8 cellular contexts compared by ENCODE assay signal in the genomic region with DNA sequence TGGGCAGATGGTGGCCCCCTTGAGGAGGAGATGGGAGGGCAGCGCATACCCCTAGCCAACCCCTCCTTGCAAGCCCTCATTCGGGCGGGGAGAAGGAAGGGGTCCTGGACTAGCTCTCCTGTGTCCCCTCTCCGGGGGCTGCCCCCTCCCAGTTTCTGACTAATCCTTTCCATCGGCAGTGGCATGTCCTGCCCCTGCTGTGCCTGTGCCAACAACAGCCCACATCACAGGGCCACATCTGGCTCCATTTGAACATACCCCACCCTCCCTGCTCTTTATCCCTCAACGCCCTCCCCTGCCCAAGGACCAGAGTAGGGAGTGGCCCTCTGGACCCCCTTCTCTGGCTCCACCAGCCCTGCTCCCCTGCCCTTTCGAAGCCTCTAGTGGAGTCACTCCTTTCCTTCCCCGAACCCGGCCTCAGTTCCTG. TPM values are rescaled to one million over a fixed set of nuclear protein-coding genes. Genes with fewer than 3 reads are reported as not detected.
DNase-seq lines count a peak whose midpoint lies in the region; ATAC-seq and TF ChIP-seq lines count a peak whose summit lies in the region.

No MANE protein-coding gene starts in this region.

- BruUV-seq in mammary epithelial cell (replicated peaks; lab: Mats Ljungman, UMichigan) = no TSS peak

- in situ Hi-C loops in mammary epithelial cell (cut with MboI; ENCODE audit: low sequenced_read_pairs in 2 of 2) = no loop called here

- no peaks in the 10 kb centered on the region for H3K79me2 ChIP-seq in mammary epithelial cell (ENCODE audit: insufficient read depth, low read length)

- H3K4me1 ChIP-seq in mammary epithelial cell (ENCODE audit: insufficient read depth, low read length) (peaks cover 48% of the 10 kb centered on the region), mucosa of descending colon (ENCODE audit: low read depth) (peaks cover 66% of the 10 kb centered on the region), aorta (ENCODE audit: control insufficient read depth in 1 of 2, insufficient read depth in 2 of 2, low read length in 2 of 2) (no peaks in the 10 kb centered on the region)

- intact Hi-C loops in mammary epithelial cell (cut with micrococcal nuclease) (no loop called here), mucosa of descending colon (cut with DNase I, micrococcal nuclease) (no loop called here), aorta (cut with DNase I) (no loop called here)

- H2AFZ ChIP-seq in mammary epithelial cell (ENCODE audit: low read depth, low read length) = peak overlapping the region; percentile 19

- 11% methylated on average over 3 of the region's 9 CpGs for WGBS in mammary epithelial cell (ENCODE audit: low coverage, missing lambda C conversion rate)
- 19% methylated on average over 8 to 9 of the region's 9 CpGs for WGBS in aorta, 2 donors

- H3K27me3 ChIP-seq in mammary epithelial cell (ENCODE audit: insufficient read depth, low read length) (no peaks in the 10 kb centered on the region), aorta (ENCODE audit: control insufficient read depth in 1 of 2, insufficient read depth in 2 of 2, low read length in 1 of 2) (no peaks in the 10 kb centered on the region)

- TF ChIP-seq CTCF in mammary epithelial cell (conservative IDR thresholded peaks at IDR 0.05 in 1 of 2, IDR thresholded peaks at IDR 0.05 in 1 of 2; ENCODE audit: extremely low read depth in 1 of 2, insufficient read depth in 1 of 2, low read depth in 1 of 2, low read length in 2 of 2) (no peak), mucosa of descending colon (IDR thresholded peaks at IDR 0.05) (no peak)

- peak; percentile 54 for DNase-seq in stimulated activated CD4-positive, alpha-beta T cell treated with anti-CD3 and anti-CD28 coated beads, Interleukin-15, amount 100 ng/mL, for 24 hours
- DNase-seq in stimulated activated CD4-positive, alpha-beta T cell treated with anti-CD3 and anti-CD28 coated beads, Interleukin-12 subunit alpha, Interleukin-12 subunit beta, amount 100 ng/mL, for 4 hours = no peak
- DNase-seq in mammary epithelial cell = no peak
- DNase-seq in mucosa of descending colon = peak; percentile 40 to 69 (median 59)
- peak; percentile 87 to 89 for DNase-seq in aorta
- no peak for DNase-seq in kidney glomerular epithelial cell (lab: John Stamatoyannopoulos, UW)
- DNase-seq in NCI-H1417 (lab: John Stamatoyannopoulos, UW) = no peak
- DNase-seq in GM19238 (ENCODE audit: insufficient read length, low spot score) = no peak

- H4K20me1 ChIP-seq in mammary epithelial cell (ENCODE audit: insufficient read depth, low read length) = no peaks in the 10 kb centered on the region

- dilution Hi-C loops in mammary epithelial cell (cut with HindIII; ENCODE audit: low sequenced_read_pairs) = loop anchor here (5.0 kb wide), 1 partner anchor 119 kb away; no protein-coding TSS in a partner anchor

- peak overlapping the region; percentile 77 for H3K9ac ChIP-seq in mammary epithelial cell (ENCODE audit: insufficient read depth, low read length)

- CTCF ChIA-PET in mammary epithelial cell (lab: Charles Lee; ENCODE audit: low non-redundant PET) = no interaction called here

- H3K27ac ChIP-seq in mammary epithelial cell (ENCODE audit: insufficient read depth, low read depth, low read length) = peak overlapping the region; percentile 91
- peak overlapping the region; percentile 32 to 96 for H3K27ac ChIP-seq in aorta (ENCODE audit: low read depth in 1 of 2, low read length in 2 of 2)

- H3K4me2 ChIP-seq in mammary epithelial cell (ENCODE audit: insufficient read depth, low read depth, low read length) = peak overlapping the region; percentile 63

- ATAC-seq in mucosa of descending colon (no peak), aorta (ENCODE audit: low FRiP score) (peak; percentile 34)

- H3K4me3 ChIP-seq in mammary epithelial cell (replicated peaks in 1 of 3; ENCODE audit: insufficient read depth in 1 of 3, low read depth in 2 of 3, low read length in 3 of 3) (peak overlapping the region in 1 of 3 experiments; percentile 2), mucosa of descending colon (no peak overlapping the region), aorta (ENCODE audit: low read length in 2 of 2) (no peak overlapping the region)

- H3K9me3 ChIP-seq in mammary epithelial cell (replicated peaks; ENCODE audit: insufficient read depth, low read length) (no peaks in the 10 kb centered on the region), mucosa of descending colon (no peaks in the 10 kb centered on the region), aorta (ENCODE audit: control insufficient read depth, low read length) (no peaks in the 10 kb centered on the region)

- no peaks in the 10 kb centered on the region for H3K36me3 ChIP-seq in mammary epithelial cell (ENCODE audit: insufficient read depth, low read length)
- no peaks in the 10 kb centered on the region for H3K36me3 ChIP-seq in mucosa of descending colon (ENCODE audit: low read depth)
- H3K36me3 ChIP-seq in aorta (ENCODE audit: control insufficient read depth in 1 of 2, insufficient read depth in 2 of 2, low read length in 1 of 2) = no peaks in the 10 kb centered on the region

RNA-seq across cellular contexts. Expression of gene LMNA, which starts 11.0 kb away (rescaled TPM):
- total RNA-seq in mammary epithelial cell (100 to 1,000 TPM; 389 to 797 TPM), mucosa of descending colon (100 to 1,000 TPM; 263 to 334 (median 308) TPM), aorta (1,000 to 10,000 TPM in 1 of 2 donors, 100 to 1,000 TPM in 1; 497 to 1,067 TPM)
- polyA plus RNA-seq in mammary epithelial cell (759 TPM), aorta (100 to 1,000 TPM in 1 of 2 donors, 10 to 100 TPM in 1; 94.3 to 378 TPM)
- polyA minus RNA-seq in mammary epithelial cell = 852 TPM

RNA-seq across cellular contexts. Expression of gene MEX3A, which starts 21.3 kb away (rescaled TPM):
- total RNA-seq in mammary epithelial cell = 1 to 10 TPM; 1.9 to 2.5 TPM
- polyA plus RNA-seq in mammary epithelial cell = 1.3 TPM
- 1.2 TPM for polyA minus RNA-seq in mammary epithelial cell
- 1 to 10 TPM in 1 of 3 donors, under 1 TPM in 2; 0.32 to 2.5 (median 0.66) TPM for total RNA-seq in mucosa of descending colon
- 1 to 10 TPM; 1.2 to 1.6 TPM for total RNA-seq in aorta
- under 1 TPM; 0.03 to 0.13 TPM for polyA plus RNA-seq in aorta

RNA-seq across cellular contexts. Expression of gene RAB25, which starts 42.6 kb away (rescaled TPM):
- 10 to 100 TPM; 24.0 to 44.4 TPM for total RNA-seq in mammary epithelial cell
- 131 TPM for polyA plus RNA-seq in mammary epithelial cell
- polyA minus RNA-seq in mammary epithelial cell = 110 TPM
- 100 to 1,000 TPM in 2 of 3 donors, 10 to 100 TPM in 1; 85.1 to 242 (median 158) TPM for total RNA-seq in mucosa of descending colon
- not detected for total RNA-seq in aorta
- 10 to 100 TPM in 1 of 2 donors, 1 to 10 TPM in 1; 1.5 to 32.4 TPM for polyA plus RNA-seq in aorta

RNA-seq across cellular contexts. Expression of gene LAMTOR2, which starts 49.0 kb away (rescaled TPM):
- total RNA-seq in mammary epithelial cell = 10 to 100 TPM; 43.7 to 71.3 TPM
- 128 TPM for polyA plus RNA-seq in mammary epithelial cell
- 82.3 TPM for polyA minus RNA-seq in mammary epithelial cell
- 10 to 100 TPM; 49.8 to 73.4 (median 60.7) TPM for total RNA-seq in mucosa of descending colon
- 10 to 100 TPM; 31.6 to 41.2 TPM for total RNA-seq in aorta
- 100 to 1,000 TPM in 1 of 2 donors, 10 to 100 TPM in 1; 78.3 to 129 TPM for polyA plus RNA-seq in aorta

RNA-seq across cellular contexts. Expression of gene SEMA4A, which starts 49.9 kb away (rescaled TPM):
- total RNA-seq in mammary epithelial cell = 10 to 100 TPM in 1 of 2 donors, 1 to 10 TPM in 1; 3.5 to 10.6 TPM
- polyA plus RNA-seq in mammary epithelial cell = 6.7 TPM
- 13.4 TPM for polyA minus RNA-seq in mammary epithelial cell
- 1 to 10 TPM; 2.1 to 7.6 (median 5.5) TPM for total RNA-seq in mucosa of descending colon
- 10 to 100 TPM in 1 of 2 donors, 1 to 10 TPM in 1; 8.9 to 20.0 TPM for total RNA-seq in aorta
- polyA plus RNA-seq in aorta = 1 to 10 TPM; 3.0 to 4.7 TPM

Comparison
In these comparisons a context has a peak if more than half of its experiments do, and no peak if none do; other contexts are left out.
1. DNase-seq: peak in stimulated activated CD4-positive, alpha-beta T cell treated with anti-CD3 and anti-CD28 coated beads, Interleukin-15, amount 100 ng/mL, for 24 hours (single experiment), mucosa of descending colon (3 of 3) and aorta (2 of 2); none in stimulated activated CD4-positive, alpha-beta T cell treated with anti-CD3 and anti-CD28 coated beads, Interleukin-12 subunit alpha, Interleukin-12 subunit beta, amount 100 ng/mL, for 4 hours (single experiment), mammary epithelial cell (single experiment), kidney glomerular epithelial cell (single experiment), NCI-H1417 (0 of 3) and GM19238 (single experiment).
2. RNA of gene RAB25, which starts 42.6 kb away (total RNA-seq): 85.1 to 242 TPM in mucosa of descending colon and 24.0 to 44.4 TPM in mammary epithelial cell; not detected in aorta; every median in the first group is over 10 times any median in the second.